ENCODE assay signal across 1 cellular context in the genomic region with DNA sequence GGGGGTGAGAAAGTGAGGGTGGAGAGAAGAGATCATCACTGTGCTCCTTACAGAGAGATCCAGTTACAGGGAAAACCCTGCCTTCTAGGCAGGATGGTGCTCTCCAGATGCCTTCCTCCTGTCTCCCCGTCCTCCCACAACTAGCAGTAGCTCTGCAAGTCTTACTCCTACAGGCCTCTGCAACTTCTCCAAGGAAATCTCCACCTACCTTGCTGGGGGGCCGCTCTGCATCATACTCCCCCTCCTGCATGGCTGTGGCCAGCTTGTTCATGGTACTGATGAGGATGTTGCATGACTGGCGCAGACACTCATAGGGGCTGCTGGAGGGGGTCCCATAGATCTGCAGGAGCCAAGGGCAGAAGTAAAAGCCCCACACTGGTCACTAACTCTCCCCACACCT.
TF ChIP-seq lines count a peak whose summit lies in the region.

No MANE protein-coding gene starts in this region.

TF ChIP-seq in HCT116, 20 proteins besides CTCF, POLR2A, EP300 and RAD21:
- TF ChIP-seq CBX3 (IDR thresholded peaks at IDR 0.05; ENCODE audit: low read depth): no peak
- TF ChIP-seq ELF1 (IDR thresholded peaks at IDR 0.05; ENCODE audit: borderline replicate concordance, low read depth): no peak
- TF ChIP-seq EZH2 (IDR thresholded peaks at IDR 0.05): no peak
- no peak for TF ChIP-seq EGR1 (IDR thresholded peaks at IDR 0.05; ENCODE audit: low read depth)
- TF ChIP-seq, protein P1, sequence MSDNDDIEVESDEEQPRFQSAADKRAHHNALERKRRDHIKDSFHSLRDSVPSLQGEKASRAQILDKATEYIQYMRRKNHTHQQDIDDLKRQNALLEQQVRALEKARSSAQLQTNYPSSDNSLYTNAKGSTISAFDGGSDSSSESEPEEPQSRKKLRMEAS (IDR thresholded peaks at IDR 0.05): no peak
- no peak for TF ChIP-seq SRF (IDR thresholded peaks at IDR 0.05; ENCODE audit: low read depth)
- TF ChIP-seq TCF7L2 (IDR thresholded peaks at IDR 0.05; ENCODE audit: borderline replicate concordance, extremely low read depth, insufficient read depth, insufficient read length): no peak
- no peak for TF ChIP-seq SIN3A (IDR thresholded peaks at IDR 0.05; ENCODE audit: low read depth)
- no peak for TF ChIP-seq FOSL1 (IDR thresholded peaks at IDR 0.05; ENCODE audit: low read depth)
- TF ChIP-seq ZFX (IDR thresholded peaks at IDR 0.05): no peak
- TF ChIP-seq, protein P2, sequence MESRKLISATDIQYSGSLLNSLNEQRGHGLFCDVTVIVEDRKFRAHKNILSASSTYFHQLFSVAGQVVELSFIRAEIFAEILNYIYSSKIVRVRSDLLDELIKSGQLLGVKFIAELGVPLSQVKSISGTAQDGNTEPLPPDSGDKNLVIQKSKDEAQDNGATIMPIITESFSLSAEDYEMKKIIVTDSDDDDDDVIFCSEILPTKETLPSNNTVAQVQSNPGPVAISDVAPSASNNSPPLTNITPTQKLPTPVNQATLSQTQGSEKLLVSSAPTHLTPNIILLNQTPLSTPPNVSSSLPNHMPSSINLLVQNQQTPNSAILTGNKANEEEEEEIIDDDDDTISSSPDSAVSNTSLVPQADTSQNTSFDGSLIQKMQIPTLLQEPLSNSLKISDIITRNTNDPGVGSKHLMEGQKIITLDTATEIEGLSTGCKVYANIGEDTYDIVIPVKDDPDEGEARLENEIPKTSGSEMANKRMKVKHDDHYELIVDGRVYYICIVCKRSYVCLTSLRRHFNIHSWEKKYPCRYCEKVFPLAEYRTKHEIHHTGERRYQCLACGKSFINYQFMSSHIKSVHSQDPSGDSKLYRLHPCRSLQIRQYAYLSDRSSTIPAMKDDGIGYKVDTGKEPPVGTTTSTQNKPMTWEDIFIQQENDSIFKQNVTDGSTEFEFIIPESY (IDR thresholded peaks at IDR 0.05; ENCODE audit: extremely low read depth, insufficient replicate concordance, low read length): no peak
- no peak for TF ChIP-seq YY1 (IDR thresholded peaks at IDR 0.05; ENCODE audit: extremely low read depth, insufficient replicate concordance, low read depth, low read length)
- no peak for TF ChIP-seq ATF3 (IDR thresholded peaks at IDR 0.05)
- no peak for TF ChIP-seq POLR2AphosphoS5 (IDR thresholded peaks at IDR 0.05; ENCODE audit: low read depth, low read length)
- TF ChIP-seq REST (IDR thresholded peaks at IDR 0.05; ENCODE audit: low read depth): no peak
- no peak for TF ChIP-seq CEBPB (IDR thresholded peaks at IDR 0.05; ENCODE audit: low read depth)
